In the genomic region with DNA sequence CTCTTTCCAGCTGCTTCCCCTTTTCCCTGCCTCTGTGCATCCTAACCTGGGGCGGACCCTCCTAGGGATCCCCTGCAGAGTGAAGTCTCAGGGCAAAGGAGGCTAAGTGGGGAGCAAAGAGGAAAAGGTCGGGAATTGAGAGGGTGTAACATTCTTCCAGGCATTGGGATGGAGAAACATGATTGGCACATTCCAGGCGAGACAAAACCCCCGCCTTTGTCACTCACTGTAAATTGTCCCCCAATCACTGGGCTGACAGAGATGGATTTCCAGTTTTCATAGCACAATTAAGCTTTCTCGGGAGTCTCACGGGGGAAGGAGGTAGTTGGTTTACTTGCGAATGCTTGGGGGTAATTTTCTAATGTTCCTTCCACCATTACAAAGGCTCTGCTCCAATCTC, we compare ENCODE assay signal across 2 cellular contexts.
TF ChIP-seq lines count a peak whose summit lies in the region.

No MANE protein-coding gene starts in this region.

TF ChIP-seq in H1, 55 proteins besides CTCF, POLR2A, EP300 and RAD21:
- TF ChIP-seq TCF12 (IDR thresholded peaks at IDR 0.05; ENCODE audit: low read depth, low read length) (no peak), TEAD4 (IDR thresholded peaks at IDR 0.05; ENCODE audit: low read depth, low read length) (0 out of 2 replicates have a peak, but pooled peaks have one; percentile 65)

TF ChIP-seq in neural cell, 6 proteins besides CTCF, POLR2A, EP300 and RAD21:
- TF ChIP-seq, protein P1, sequence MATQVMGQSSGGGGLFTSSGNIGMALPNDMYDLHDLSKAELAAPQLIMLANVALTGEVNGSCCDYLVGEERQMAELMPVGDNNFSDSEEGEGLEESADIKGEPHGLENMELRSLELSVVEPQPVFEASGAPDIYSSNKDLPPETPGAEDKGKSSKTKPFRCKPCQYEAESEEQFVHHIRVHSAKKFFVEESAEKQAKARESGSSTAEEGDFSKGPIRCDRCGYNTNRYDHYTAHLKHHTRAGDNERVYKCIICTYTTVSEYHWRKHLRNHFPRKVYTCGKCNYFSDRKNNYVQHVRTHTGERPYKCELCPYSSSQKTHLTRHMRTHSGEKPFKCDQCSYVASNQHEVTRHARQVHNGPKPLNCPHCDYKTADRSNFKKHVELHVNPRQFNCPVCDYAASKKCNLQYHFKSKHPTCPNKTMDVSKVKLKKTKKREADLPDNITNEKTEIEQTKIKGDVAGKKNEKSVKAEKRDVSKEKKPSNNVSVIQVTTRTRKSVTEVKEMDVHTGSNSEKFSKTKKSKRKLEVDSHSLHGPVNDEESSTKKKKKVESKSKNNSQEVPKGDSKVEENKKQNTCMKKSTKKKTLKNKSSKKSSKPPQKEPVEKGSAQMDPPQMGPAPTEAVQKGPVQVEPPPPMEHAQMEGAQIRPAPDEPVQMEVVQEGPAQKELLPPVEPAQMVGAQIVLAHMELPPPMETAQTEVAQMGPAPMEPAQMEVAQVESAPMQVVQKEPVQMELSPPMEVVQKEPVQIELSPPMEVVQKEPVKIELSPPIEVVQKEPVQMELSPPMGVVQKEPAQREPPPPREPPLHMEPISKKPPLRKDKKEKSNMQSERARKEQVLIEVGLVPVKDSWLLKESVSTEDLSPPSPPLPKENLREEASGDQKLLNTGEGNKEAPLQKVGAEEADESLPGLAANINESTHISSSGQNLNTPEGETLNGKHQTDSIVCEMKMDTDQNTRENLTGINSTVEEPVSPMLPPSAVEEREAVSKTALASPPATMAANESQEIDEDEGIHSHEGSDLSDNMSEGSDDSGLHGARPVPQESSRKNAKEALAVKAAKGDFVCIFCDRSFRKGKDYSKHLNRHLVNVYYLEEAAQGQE (IDR thresholded peaks at IDR 0.05; ENCODE audit: borderline replicate concordance), result peak; percentile 99
- TF ChIP-seq MXI1 (conservative IDR thresholded peaks at IDR 0.05; ENCODE audit: poor library complexity, severe bottlenecking) (no peak), EZH2 (IDR thresholded peaks at IDR 0.05; ENCODE audit: borderline replicate concordance, insufficient read depth, low read length, poor library complexity, severe bottlenecking) (no peak), POLR2AphosphoS5 (IDR thresholded peaks at IDR 0.05) (peak; percentile 68)
